ENCODE assay signal across 10 cellular contexts in the genomic region with DNA sequence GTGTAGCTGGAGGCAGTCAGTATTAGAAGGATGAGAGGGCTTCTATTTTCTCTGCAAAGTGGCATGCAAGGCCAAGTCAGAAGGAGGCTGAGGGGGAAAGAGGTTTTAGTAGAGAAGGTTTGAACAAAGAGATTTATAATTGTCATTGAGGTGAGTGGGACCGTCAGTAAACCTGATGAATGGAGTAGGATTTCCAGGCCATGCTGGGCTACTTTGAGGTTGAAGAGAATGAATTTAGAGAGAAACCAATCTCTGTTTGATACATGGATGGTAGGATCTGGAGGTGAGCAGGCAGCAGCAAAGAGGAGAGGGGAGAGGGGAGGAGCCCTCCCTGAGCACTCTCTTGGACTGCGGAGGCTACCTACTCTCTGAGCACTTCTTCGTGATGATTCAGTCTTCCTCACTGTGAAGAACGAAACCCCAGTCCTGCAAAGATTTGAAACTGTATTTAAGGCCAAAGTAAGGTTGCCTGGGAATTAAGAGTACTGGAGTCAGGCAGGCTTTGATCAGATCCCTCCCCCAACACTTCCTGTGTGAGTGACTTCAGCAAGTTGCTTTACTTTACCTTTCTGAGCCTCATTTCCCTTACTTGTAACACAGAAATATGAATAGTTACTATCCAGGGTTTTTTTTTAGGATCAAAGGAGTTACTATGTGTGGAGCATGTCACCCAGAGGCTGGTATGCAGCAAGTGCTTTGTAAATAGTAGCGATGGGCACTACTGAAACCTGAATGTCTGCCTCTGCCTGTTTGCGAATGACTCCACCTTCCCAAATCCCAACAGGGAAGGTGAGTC.
DNase-seq lines count a peak whose midpoint lies in the region; TF ChIP-seq lines count a peak whose summit lies in the region.
"Had no signal": no experiment of that assay in that cellular context is flagged by ENCODE, and none has a peak within 500 bp of the region (broad histone marks: within the 10 kb centered on the region; RNA-seq: fewer than 3 reads in every experiment).

No MANE protein-coding gene starts in this region.

- H3K9me2 ChIP-seq in SU-DHL-6 (replicated peaks; ENCODE audit: insufficient read depth, low read length), result no peaks in the 10 kb centered on the region

- TF ChIP-seq CTCF in SU-DHL-6 (IDR thresholded peaks at IDR 0.05; ENCODE audit: insufficient read depth, low read length, poor library complexity, severe bottlenecking), result no peak
- TF ChIP-seq CTCF in fibroblast of the aortic adventitia (IDR thresholded peaks at IDR 0.05; ENCODE audit: insufficient read depth, low read length), result no peak
- no peak for TF ChIP-seq CTCF in smooth muscle cell (IDR thresholded peaks at IDR 0.05; ENCODE audit: borderline replicate concordance, insufficient read depth, poor library complexity, severe bottlenecking)

- peak overlapping the region; percentile 97 for H3K27ac ChIP-seq in SU-DHL-6 (ENCODE audit: low read depth, low read length)
- H3K27ac ChIP-seq in smooth muscle cell (ENCODE audit: low read depth), result peak overlapping the region; percentile 67

- H3F3A ChIP-seq in SU-DHL-6 (ENCODE audit: insufficient read depth) (peaks cover 81% of the 10 kb centered on the region), smooth muscle cell (ENCODE audit: low read depth) (peaks cover 9% of the 10 kb centered on the region)

- H3K27me3 ChIP-seq in SU-DHL-6 (ENCODE audit: low read length), result no peaks in the 10 kb centered on the region
- no peaks in the 10 kb centered on the region for H3K27me3 ChIP-seq in smooth muscle cell (ENCODE audit: low read depth)
- H3K27me3 ChIP-seq: Peyer's patch had no signal

- no peaks in the 10 kb centered on the region; the same call in 1 of the 2 replicates for H4K20me1 ChIP-seq in SU-DHL-6 (ENCODE audit: low read depth, low read length)
- H4K20me1 ChIP-seq in smooth muscle cell (ENCODE audit: low read depth), result no peaks in the 10 kb centered on the region

- H2AFZ ChIP-seq in SU-DHL-6 (ENCODE audit: low read depth, low read length, severe bottlenecking), result no peak overlapping the region
- H2AFZ ChIP-seq in smooth muscle cell (ENCODE audit: low read depth), result no peak overlapping the region

- DNase-seq in NCI-H82 (lab: John Stamatoyannopoulos, UW), result peak; percentile 34
- DNase-seq in NCI-H82 treated with DMSO at 0.1 percent for 48 hours (lab: John Stamatoyannopoulos, UW; ENCODE audit: unreplicated experiment), result no peak
- DNase-seq in fibroblast of the aortic adventitia (ENCODE audit: low read depth), result peak; percentile 9
- DNase-seq in smooth muscle cell (lab: John Stamatoyannopoulos, UW; ENCODE audit: unreplicated experiment), result no peak
- DNase-seq in NCI-H345 treated with DMSO at 0.1 percent for 48 hours (lab: John Stamatoyannopoulos, UW; ENCODE audit: unreplicated experiment), result no peak
- no peak for DNase-seq in superior temporal gyrus (ENCODE audit: extremely low spot score)
- no peak for DNase-seq in NCI-H345 (lab: John Stamatoyannopoulos, UW)
- DNase-seq: anterior cingulate cortex, Peyer's patch had no signal

- no peak overlapping the region for H3K4me3 ChIP-seq in SU-DHL-6 (ENCODE audit: insufficient read depth, low read length, poor library complexity, severe bottlenecking)
- no peak overlapping the region for H3K4me3 ChIP-seq in fibroblast of the aortic adventitia (ENCODE audit: low read depth, low read length)
- no peak overlapping the region for H3K4me3 ChIP-seq in smooth muscle cell
- H3K4me3 ChIP-seq: Peyer's patch had no signal

- H3K9me3 ChIP-seq in SU-DHL-6 (ENCODE audit: insufficient read depth, low read length) (no peaks in the 10 kb centered on the region), smooth muscle cell (replicated peaks; ENCODE audit: low read depth) (no peaks in the 10 kb centered on the region)
- H3K9me3 ChIP-seq: Peyer's patch had no signal

- peaks cover 18% of the 10 kb centered on the region for H3K4me1 ChIP-seq in smooth muscle cell (ENCODE audit: low read depth)

- H3K9ac ChIP-seq in SU-DHL-6 (ENCODE audit: low read length) (peak overlapping the region; percentile 58), smooth muscle cell (ENCODE audit: low read depth) (no peak overlapping the region)

- 54% methylated on average over 6 of the region's 6 CpGs for WGBS in smooth muscle cell (ENCODE audit: low lambda C conversion rate)

- H3K4me2 ChIP-seq in SU-DHL-6 (ENCODE audit: low read depth, low read length, poor library complexity, severe bottlenecking), result peak overlapping the region; percentile 78
- peak overlapping the region; percentile 35 for H3K4me2 ChIP-seq in smooth muscle cell

- peaks cover 41% of the 10 kb centered on the region for H3K36me3 ChIP-seq in SU-DHL-6 (ENCODE audit: low read length)
- no peaks in the 10 kb centered on the region for H3K36me3 ChIP-seq in smooth muscle cell (ENCODE audit: low read depth)
- H3K36me3 ChIP-seq: Peyer's patch had no signal

- H3K79me2 ChIP-seq in SU-DHL-6 (ENCODE audit: insufficient read depth, low read length), result peaks cover 64% of the 10 kb centered on the region
- no peaks in the 10 kb centered on the region for H3K79me2 ChIP-seq in smooth muscle cell (ENCODE audit: low read depth)

Comparison
In these comparisons a context has a peak if more than half of its experiments do, and no peak if none do; other contexts are left out.
1. DNase-seq: peak in NCI-H82 (single experiment) and fibroblast of the aortic adventitia (single experiment); none in NCI-H82 treated with DMSO at 0.1 percent for 48 hours (single experiment), smooth muscle cell (single experiment), NCI-H345 treated with DMSO at 0.1 percent for 48 hours (single experiment), superior temporal gyrus (single experiment) and NCI-H345 (single experiment).